Comparison of ENCODE assay signal across 2 cellular contexts in genomic region chr12:25979059-25979458, GRCh38.
TF ChIP-seq lines count a peak whose summit lies in the region.

No MANE protein-coding gene starts in this region.

TF ChIP-seq in GM23338, 12 proteins besides CTCF, POLR2A, EP300 and RAD21 (continued from another document):
- TF ChIP-seq ZNF462 (CRISPR knock-in tag; IDR thresholded peaks at IDR 0.05) (0 out of 2 replicates have a peak, but pooled peaks have one; percentile 9), POLR2AphosphoS5 (IDR thresholded peaks at IDR 0.05; ENCODE audit: low read depth) (no peak), NANOG (IDR thresholded peaks at IDR 0.05; ENCODE audit: borderline replicate concordance) (no peak)

TF ChIP-seq in WTC11, 78 proteins besides CTCF, POLR2A, EP300 and RAD21 (continued from another document):
- TF ChIP-seq SOX15 (CRISPR knock-in tag; IDR thresholded peaks at IDR 0.05): no peak
- TF ChIP-seq ZBTB43 (CRISPR knock-in tag; IDR thresholded peaks at IDR 0.05): no peak
- TF ChIP-seq GRHL2 (CRISPR knock-in tag; IDR thresholded peaks at IDR 0.05; ENCODE audit: insufficient replicate concordance, severe bottlenecking): no peak
